Comparison of ENCODE assay signal across 8 cellular contexts in genomic region chr1:63774617-63775417, GRCh38. TPM values are rescaled to one million over a fixed set of nuclear protein-coding genes. Genes with fewer than 3 reads are reported as not detected.
DNase-seq lines count a peak whose midpoint lies in the region; ATAC-seq, FAIRE-seq and TF ChIP-seq lines count a peak whose summit lies in the region.

No MANE protein-coding gene starts in this region.

- H3K4me3 ChIP-seq in WI38 (ENCODE audit: low read depth, low read length): peak overlapping the region; percentile 46
- peak overlapping the region; percentile 70 to 75 for H3K4me3 ChIP-seq in foreskin fibroblast (ENCODE audit: low read depth in 1 of 2, low read length in 2 of 2)

- TF ChIP-seq CTCF in WI38 (IDR thresholded peaks at IDR 0.05; ENCODE audit: low read depth, low read length) (no peak), foreskin fibroblast (IDR thresholded peaks at IDR 0.05; ENCODE audit: low read depth, low read length) (no peak)

- POLR2A ChIA-PET in naive thymus-derived CD8-positive, alpha-beta T cell (lab: Charles Lee): no interaction called here

- ATAC-seq in HG02678 (IDR thresholded peaks at IDR 0.05; ENCODE audit: unreplicated experiment): peak; percentile 13
- peak in 1 of 2 donors; percentile 14 for ATAC-seq in naive thymus-derived CD8-positive, alpha-beta T cell

- H3K9me3 Mint-ChIP-seq in naive thymus-derived CD8-positive, alpha-beta T cell: no peaks in the 10 kb centered on the region

- peaks cover 5 to 20% (median 16%) of the 10 kb centered on the region in 4 donors for H3K4me1 Mint-ChIP-seq in naive thymus-derived CD8-positive, alpha-beta T cell

- FAIRE-seq in GM19239 (lab: Jason Lieb, UNC): no peak

- peaks cover 0 to 5% (median 5%) of the 10 kb centered on the region in 3 donors for H3K36me3 Mint-ChIP-seq in naive thymus-derived CD8-positive, alpha-beta T cell

- H3K27ac Mint-ChIP-seq in naive thymus-derived CD8-positive, alpha-beta T cell: no peak overlapping the region

- H3K27me3 Mint-ChIP-seq in naive thymus-derived CD8-positive, alpha-beta T cell: peaks cover 34 to 75% (median 47%) of the 10 kb centered on the region in 5 donors

- H3K4me3 Mint-ChIP-seq in naive thymus-derived CD8-positive, alpha-beta T cell: peak overlapping the region in 9 of 10 donors; percentile 45 to 81 (median 69)

- DNase-seq in EL (peak; percentile 53), foreskin fibroblast (peak; percentile 56 to 82), NCI-H128 (lab: John Stamatoyannopoulos, UW; ENCODE audit: unreplicated experiment) (no peak), NCI-H510A (lab: John Stamatoyannopoulos, UW) (no peak), GM19239 (ENCODE audit: insufficient read length, low spot score) (no peak)
- DNase-seq in naive thymus-derived CD8-positive, alpha-beta T cell: no peak

RNA-seq across cellular contexts. Expression of gene ROR1, which starts 1.0 kb away (rescaled TPM):
- under 1 TPM; 0.44 to 0.80 TPM for total RNA-seq in naive thymus-derived CD8-positive, alpha-beta T cell
- not detected for polyA plus RNA-seq in naive thymus-derived CD8-positive, alpha-beta T cell

Comparison
In these comparisons a context has a peak if more than half of its experiments do, and no peak if none do; other contexts are left out.
1. DNase-seq: peak in EL (single experiment) and foreskin fibroblast (2 of 2); none in naive thymus-derived CD8-positive, alpha-beta T cell (0 of 10), NCI-H128 (single experiment), NCI-H510A (single experiment) and GM19239 (single experiment).